ENCODE assay signal across 24 cellular contexts in the genomic region with DNA sequence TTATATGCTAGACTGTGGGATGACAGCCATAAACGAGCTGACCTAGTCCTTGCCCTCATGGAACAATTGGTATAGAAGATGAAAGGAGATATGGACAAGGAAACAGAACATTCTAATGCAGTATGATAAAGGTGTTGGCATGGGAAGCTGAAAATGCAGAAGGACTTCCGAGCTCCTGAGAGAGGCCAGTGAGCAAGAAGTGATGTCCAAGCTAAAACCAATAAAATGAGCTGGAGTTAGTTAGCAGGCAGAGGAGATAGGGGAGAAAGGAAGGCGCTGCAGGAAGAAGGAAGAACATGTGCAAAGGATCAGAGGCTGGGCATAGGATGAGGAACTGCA.
DNase-seq lines count a peak whose midpoint lies in the region; ATAC-seq and TF ChIP-seq lines count a peak whose summit lies in the region.
"Had no signal": no experiment of that assay in that cellular context is flagged by ENCODE, and none has a peak within 500 bp of the region (broad histone marks: within the 10 kb centered on the region; RNA-seq: fewer than 3 reads in every experiment).

No MANE protein-coding gene starts in this region.

- no peaks in the 10 kb centered on the region for H3K79me1 ChIP-seq in IMR-90 (ENCODE audit: low read depth in 1 of 2, low read length in 2 of 2)

- H3K18ac ChIP-seq in IMR-90 (ENCODE audit: low read depth, low read length) = no peak overlapping the region

- ATAC-seq in IMR-90 (ENCODE audit: low read depth) = no peak
- no peak for ATAC-seq in RWPE2 (ENCODE audit: low read depth)
- peak; percentile 3 for ATAC-seq in mucosa of descending colon
- no peak for ATAC-seq in GM18861 (IDR thresholded peaks at IDR 0.05; ENCODE audit: unreplicated experiment)
- no peak for ATAC-seq in GM19324 (IDR thresholded peaks at IDR 0.05; ENCODE audit: low FRiP score, unreplicated experiment)
- no peak for ATAC-seq in GM21515 (IDR thresholded peaks at IDR 0.05; ENCODE audit: unreplicated experiment)

- no peak overlapping the region for H2BK5ac ChIP-seq in IMR-90 (ENCODE audit: low read depth, low read length, poor library complexity, severe bottlenecking)

- no peak for TF ChIP-seq CTCF in IMR-90 (conservative IDR thresholded peaks at IDR 0.05; ENCODE audit: low read depth, low read length)
- no peak for TF ChIP-seq CTCF in RWPE2 (IDR thresholded peaks at IDR 0.05; ENCODE audit: poor library complexity, severe bottlenecking)
- TF ChIP-seq CTCF in mucosa of descending colon (IDR thresholded peaks at IDR 0.05) = no peak

- in situ Hi-C loops in IMR-90 (cut with MboI; ENCODE audit: low sequenced_read_pairs) = no loop called here

- H3K9me3 ChIP-seq in IMR-90 (ENCODE audit: control insufficient read depth, insufficient read depth, low read length) (no peaks in the 10 kb centered on the region), RWPE2 (ENCODE audit: severe bottlenecking) (no peaks in the 10 kb centered on the region), mucosa of descending colon (no peaks in the 10 kb centered on the region)
- H3K9me3 ChIP-seq: HAP-1 had no signal

- H4K91ac ChIP-seq in IMR-90 (ENCODE audit: insufficient read depth, low read depth, low read length) = no peak overlapping the region

- H3K4me3 ChIP-seq in IMR-90 (ENCODE audit: insufficient read depth, low read depth, low read length) = no peak overlapping the region
- no peak overlapping the region for H3K4me3 ChIP-seq in RWPE2 (ENCODE audit: severe bottlenecking)
- H3K4me3 ChIP-seq in mucosa of descending colon = no peak overlapping the region
- H3K4me3 ChIP-seq: GM23338, HAP-1, SK-N-MC had no signal

- no peak overlapping the region for H3K4ac ChIP-seq in IMR-90 (ENCODE audit: low read depth, low read length)

- H2BK15ac ChIP-seq in IMR-90 (ENCODE audit: low read depth, low read length) = no peak overlapping the region

- BruUV-seq in IMR-90 (replicated peaks; lab: Mats Ljungman, UMichigan) = no TSS peak

- no peaks in the 10 kb centered on the region for H3K9me1 ChIP-seq in IMR-90 (ENCODE audit: insufficient read depth, low read length)

- intact Hi-C loops in IMR-90 (cut with micrococcal nuclease) (loop anchor here (10.0 kb wide), 2 partner anchors 347 to 467 kb away; no protein-coding TSS in a partner anchor), mucosa of descending colon (cut with DNase I, micrococcal nuclease) (no loop called here)

- no peak overlapping the region for H3K23ac ChIP-seq in IMR-90 (ENCODE audit: low read depth, low read length)

- POLR2A ChIA-PET in IMR-90 (lab: Charles Lee; ENCODE audit: unreplicated experiment) = no interaction called here

- no peak for TF ChIP-seq RAD21 in IMR-90 (IDR thresholded peaks at IDR 0.05; ENCODE audit: low read length)

- H3K9ac ChIP-seq in IMR-90 (ENCODE audit: low read depth, low read length) = no peak overlapping the region

- no peak overlapping the region for H4K8ac ChIP-seq in IMR-90 (ENCODE audit: low read depth in 2 of 2, low read length in 2 of 2)

- WGBS in IMR-90 (ENCODE audit: extremely low coverage in 2 of 2, insufficient read length in 1 of 2), 2 experiments = 57% methylated on average over 2 of the region's 3 CpGs; no CpG with 5 or more reads in 1 of the 2 experiments

- H3K27ac ChIP-seq in IMR-90 (ENCODE audit: insufficient read depth, low read length) (no peak overlapping the region), RWPE2 (ENCODE audit: poor library complexity, severe bottlenecking) (peak overlapping the region; percentile 65)
- H3K27ac ChIP-seq: SK-N-MC had no signal

- no peak overlapping the region for H2BK120ac ChIP-seq in IMR-90 (ENCODE audit: low read depth, low read length)

- H2AK9ac ChIP-seq in IMR-90 (replicated peaks; ENCODE audit: low read depth, low read length, poor library complexity) = no peak overlapping the region

- no peak overlapping the region for H4K5ac ChIP-seq in IMR-90 (ENCODE audit: low read depth, low read length)

- no peak overlapping the region for H3K56ac ChIP-seq in IMR-90 (ENCODE audit: extremely low read depth, insufficient read depth, low read length)

- peak overlapping the region; percentile 10 for H2AFZ ChIP-seq in IMR-90 (replicated peaks; ENCODE audit: low read length, poor library complexity)

- DNase-seq in IMR-90 (no peak), RWPE2 (ENCODE audit: low spot score) (no peak), mucosa of descending colon (no peak), COLO829 (ENCODE audit: low spot score) (no peak)
- DNase-seq: C1 segment of cervical spinal cord; CD4-positive, alpha-beta memory T cell; DMS79 treated with DMSO at 0.1 percent for 48 hours; GF-D8; NCI-H1092; NCI-H1417 treated with DMSO at 0.1 percent for 48 hours; NCI-H1694 treated with DMSO at 0.1 percent for 48 hours; NCI-H2081 treated with DMSO at 0.1 percent for 48 hours; NCI-H2171; NCI-H524; NCI-H748 treated with DMSO at 0.1 percent for 48 hours; NK-92 treated with Interleukin-12 subunit alpha and Interleukin-12 subunit beta, amount 100 ng/mL, for 24 hours; RPMI8226; SHP77 treated with DMSO at 0.1 percent for 48 hours had no signal

- H3K27me3 ChIP-seq in IMR-90 (ENCODE audit: control insufficient read depth, insufficient read depth, low read length) (peaks cover 5% of the 10 kb centered on the region), RWPE2 (ENCODE audit: insufficient read depth, poor library complexity, severe bottlenecking) (no peaks in the 10 kb centered on the region)

- TF ChIP-seq POLR2A in IMR-90 (IDR thresholded peaks at IDR 0.05; ENCODE audit: low read depth, low read length) = no peak

- no peak overlapping the region for H3K4me2 ChIP-seq in IMR-90 (ENCODE audit: low read depth, low read length)

- H2BK20ac ChIP-seq in IMR-90 (ENCODE audit: low read depth, low read length) = no peak overlapping the region

- no peaks in the 10 kb centered on the region for H4K20me1 ChIP-seq in IMR-90 (ENCODE audit: insufficient read depth, low read length)

- CTCF ChIA-PET in IMR-90 (lab: Yijun Ruan, JAX) = no interaction called here

- H2AK5ac ChIP-seq in IMR-90 (ENCODE audit: low read depth, low read length) = no peak overlapping the region

- H3K4me1 ChIP-seq in IMR-90 (ENCODE audit: control insufficient read depth, insufficient read depth, low read length) (no peaks in the 10 kb centered on the region), RWPE2 (ENCODE audit: insufficient read depth, poor library complexity, severe bottlenecking) (peaks cover 13% of the 10 kb centered on the region), mucosa of descending colon (ENCODE audit: low read depth) (peaks cover 13% of the 10 kb centered on the region)

- dilution Hi-C loops in IMR-90 (cut with HindIII; ENCODE audit: low sequenced_read_pairs, unreplicated experiment) = no loop called here

- H3K14ac ChIP-seq in IMR-90 (replicated peaks; ENCODE audit: low read depth, low read length) = no peak overlapping the region

- H3K36me3 ChIP-seq in IMR-90 (ENCODE audit: control insufficient read depth, insufficient read depth, low read length) (no peaks in the 10 kb centered on the region), RWPE2 (ENCODE audit: low read depth) (no peaks in the 10 kb centered on the region), mucosa of descending colon (ENCODE audit: low read depth) (no peaks in the 10 kb centered on the region)
- H3K36me3 ChIP-seq: HAP-1 had no signal

TF ChIP-seq in IMR-90, 13 proteins besides CTCF, POLR2A, EP300 and RAD21:
- TF ChIP-seq NFE2L2 (IDR thresholded peaks at IDR 0.05; ENCODE audit: low read depth, low read length) = no peak
- TF ChIP-seq RCOR1 (IDR thresholded peaks at IDR 0.05; ENCODE audit: insufficient replicate concordance, low read length) = no peak
